In the genomic region with DNA sequence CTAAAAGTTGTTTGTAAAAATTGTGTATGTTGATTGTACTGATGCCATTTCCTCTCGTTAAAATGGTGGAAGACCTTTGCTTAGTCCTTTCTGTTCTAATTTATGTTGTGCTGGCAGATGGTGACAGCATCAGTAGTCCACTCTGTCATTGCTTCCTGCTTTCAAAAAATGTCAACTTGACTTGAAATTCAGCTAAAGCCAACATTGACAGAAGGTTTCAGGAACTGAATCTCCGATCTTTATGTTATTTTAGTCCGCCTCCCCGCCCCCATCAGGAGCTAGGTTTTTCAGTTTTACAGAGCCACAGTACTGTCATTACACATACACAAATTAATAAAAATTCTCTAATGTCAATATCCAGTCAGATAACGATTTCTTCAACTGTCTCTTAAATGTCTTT, we compare ENCODE assay signal across 7 cellular contexts. TPM values are rescaled to one million over a fixed set of nuclear protein-coding genes. Genes with fewer than 3 reads are reported as not detected.
DNase-seq lines count a peak whose midpoint lies in the region; FAIRE-seq and TF ChIP-seq lines count a peak whose summit lies in the region.

No MANE protein-coding gene starts in this region.

- peaks cover 0 to 3% (median 0%) of the 10 kb centered on the region in 3 donors for H3K9me3 Mint-ChIP-seq in IgD-negative memory B cell
- H3K9me3 Mint-ChIP-seq in activated naive CD8-positive, alpha-beta T cell treated with anti-CD3 and anti-CD28 coated beads for 36 hours = peaks cover 1% of the 10 kb centered on the region

- H3K27ac Mint-ChIP-seq in IgD-negative memory B cell = peak overlapping the region; percentile 9 to 100 (median 91)
- H3K27ac Mint-ChIP-seq in activated naive CD8-positive, alpha-beta T cell treated with anti-CD3 and anti-CD28 coated beads for 36 hours = peak overlapping the region; percentile 99

- intact Hi-C loops in colonic mucosa (cut with DNase I) (no loop called here), ascending aorta (cut with DNase I) (loop anchor here (2.0 to 10.0 kb wide), 4 partner anchors 235 to 1765 kb away; a partner anchor contains a TSS)

- H3K9me3 ChIP-seq in muscle layer of duodenum (ENCODE audit: control insufficient read depth in 1 of 2, low read length in 2 of 2) (no peaks in the 10 kb centered on the region), colonic mucosa (no peaks in the 10 kb centered on the region), ascending aorta (no peaks in the 10 kb centered on the region)

- TF ChIP-seq CTCF in colonic mucosa (IDR thresholded peaks at IDR 0.05) (no peak), ascending aorta (IDR thresholded peaks at IDR 0.05) (no peak)

- H3K27me3 ChIP-seq in muscle layer of duodenum (ENCODE audit: low read depth, low read length) = no peaks in the 10 kb centered on the region
- H3K27me3 ChIP-seq in colonic mucosa = no peaks in the 10 kb centered on the region
- H3K27me3 ChIP-seq in ascending aorta = no peaks in the 10 kb centered on the region

- DNase-seq in GM12891 (ENCODE audit: insufficient read length, low spot score) (peak; percentile 23), colonic mucosa (no peak), hepatic stellate cell (ENCODE audit: low spot score) (no peak), ascending aorta (ENCODE audit: low spot score in 2 of 2) (no peak)
- no peak for DNase-seq in activated naive CD8-positive, alpha-beta T cell treated with anti-CD3 and anti-CD28 coated beads for 36 hours

- no peak for FAIRE-seq in GM12891 (lab: Jason Lieb, UNC)

- peaks cover 1% of the 10 kb centered on the region for H3K36me3 Mint-ChIP-seq in IgD-negative memory B cell
- H3K36me3 Mint-ChIP-seq in activated naive CD8-positive, alpha-beta T cell treated with anti-CD3 and anti-CD28 coated beads for 36 hours = peaks cover 36% of the 10 kb centered on the region

- peak overlapping the region in 1 of 2 donors; percentile 93 for H3K9ac ChIP-seq in colonic mucosa (ENCODE audit: low read depth in 2 of 2, low read length in 2 of 2)

- H3K4me1 ChIP-seq in muscle layer of duodenum (ENCODE audit: control insufficient read depth in 1 of 2, insufficient read depth in 2 of 2, low read length in 2 of 2) = peaks cover 15 to 32% of the 10 kb centered on the region in 2 donors
- peaks cover 6% of the 10 kb centered on the region for H3K4me1 ChIP-seq in colonic mucosa
- H3K4me1 ChIP-seq in ascending aorta = peaks cover 23 to 35% of the 10 kb centered on the region in 2 donors

- H3K4me3 ChIP-seq in muscle layer of duodenum (ENCODE audit: low read depth in 1 of 2, low read length in 2 of 2) (peak overlapping the region in 1 of 2 donors; percentile 82), colonic mucosa (no peak overlapping the region), ascending aorta (peak overlapping the region in 1 of 2 donors; percentile 78)

- peak; percentile 43; the same call in 1 of the 2 replicates for TF ChIP-seq POLR2A in GM12891 (IDR thresholded peaks at IDR 0.05; ENCODE audit: low read depth, low read length)

- H3K36me3 ChIP-seq in muscle layer of duodenum (ENCODE audit: control insufficient read depth in 1 of 2, insufficient read depth in 2 of 2, low read length in 2 of 2) = peaks cover 4 to 11% of the 10 kb centered on the region in 2 donors
- no peaks in the 10 kb centered on the region for H3K36me3 ChIP-seq in colonic mucosa
- no peaks in the 10 kb centered on the region for H3K36me3 ChIP-seq in ascending aorta

- H3K4me3 Mint-ChIP-seq in IgD-negative memory B cell = peak overlapping the region; percentile 53 to 100 (median 96)
- peak overlapping the region; percentile 98 for H3K4me3 Mint-ChIP-seq in activated naive CD8-positive, alpha-beta T cell treated with anti-CD3 and anti-CD28 coated beads for 36 hours

- peak overlapping the region; percentile 98 for H3K27ac ChIP-seq in muscle layer of duodenum (ENCODE audit: low read length)
- no peak overlapping the region for H3K27ac ChIP-seq in colonic mucosa
- H3K27ac ChIP-seq in ascending aorta = peak overlapping the region in 1 of 2 donors; percentile 98

- no peaks in the 10 kb centered on the region for H3K27me3 Mint-ChIP-seq in IgD-negative memory B cell
- H3K27me3 Mint-ChIP-seq in activated naive CD8-positive, alpha-beta T cell treated with anti-CD3 and anti-CD28 coated beads for 36 hours = no peaks in the 10 kb centered on the region

- peaks cover 33 to 39% (median 37%) of the 10 kb centered on the region in 3 donors for H3K4me1 Mint-ChIP-seq in IgD-negative memory B cell
- H3K4me1 Mint-ChIP-seq in activated naive CD8-positive, alpha-beta T cell treated with anti-CD3 and anti-CD28 coated beads for 36 hours = peaks cover 39% of the 10 kb centered on the region

TF ChIP-seq in GM12891, 5 proteins besides CTCF, POLR2A, EP300 and RAD21:
- TF ChIP-seq PAX5 (IDR thresholded peaks at IDR 0.05; ENCODE audit: insufficient read depth, low read length, severe bottlenecking) (no peak), TAF1 (IDR thresholded peaks at IDR 0.05; ENCODE audit: low read depth, low read length) (peak; percentile 28; the same call in 1 of the 2 replicates), POLR2AphosphoS5 (IDR thresholded peaks at IDR 0.05; ENCODE audit: low read depth, low read length) (0 out of 2 replicates have a peak, but pooled peaks have one; percentile 27), SPI1 (IDR thresholded peaks at IDR 0.05; ENCODE audit: low read depth, low read length) (peak; percentile 73), POU2F2 (IDR thresholded peaks at IDR 0.05; ENCODE audit: low read depth, low read length) (no peak)

RNA-seq across cellular contexts. Expression of a gene that starts 1.5 kb away (rescaled TPM):
- 18.4 TPM for polyA plus RNA-seq in GM12891 (2012; ENCODE audit: low read depth, missing spikeins)
- polyA plus RNA-seq in IgD-negative memory B cell = 23.9 TPM
- total RNA-seq in activated naive CD8-positive, alpha-beta T cell treated with anti-CD3 and anti-CD28 coated beads for 36 hours = 10 to 100 TPM; 21.8 to 22.0 TPM
- 10 to 100 TPM; 16.9 to 19.6 TPM for total RNA-seq in colonic mucosa
- 5.3 TPM for total RNA-seq in ascending aorta

RNA-seq across cellular contexts. Expression of a gene that starts 1.6 kb away (rescaled TPM):
- 38.3 TPM for polyA plus RNA-seq in GM12891 (2012; ENCODE audit: low read depth, missing spikeins)
- polyA plus RNA-seq in IgD-negative memory B cell = 70.0 TPM
- total RNA-seq in activated naive CD8-positive, alpha-beta T cell treated with anti-CD3 and anti-CD28 coated beads for 36 hours = 10 to 100 TPM; 33.5 to 34.3 TPM
- 10 to 100 TPM; 31.6 to 33.5 TPM for total RNA-seq in colonic mucosa
- 17.0 TPM for total RNA-seq in ascending aorta
